ENCODE assay signal across 24 cellular contexts in the genomic region with DNA sequence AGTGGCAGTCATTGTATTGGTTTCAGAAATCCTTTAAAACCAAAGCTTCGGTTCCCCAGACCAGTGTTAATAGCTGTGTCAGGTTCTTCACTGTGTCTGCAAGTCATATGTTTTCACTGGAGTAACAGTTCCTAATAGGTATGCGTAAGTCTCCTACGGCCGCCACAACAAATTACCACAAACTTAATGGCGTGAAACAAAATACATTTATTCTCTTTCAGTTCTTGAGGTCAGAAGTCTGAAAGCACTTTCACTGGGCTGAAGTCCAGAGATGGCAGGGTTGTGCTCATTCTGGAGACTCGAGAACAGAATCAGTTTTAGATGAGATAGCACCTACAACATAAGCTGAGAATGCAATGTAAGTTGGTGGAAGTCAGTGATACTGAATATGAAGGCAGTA.
"Had no signal": no experiment of that assay in that cellular context is flagged by ENCODE, and none has a peak within 500 bp of the region (broad histone marks: within the 10 kb centered on the region; RNA-seq: fewer than 3 reads in every experiment).

No MANE protein-coding gene starts in this region.

- H3K27ac ChIP-seq: adrenal gland, body of pancreas, cardiac muscle cell, heart right ventricle, left lung, thyroid gland, upper lobe of right lung had no signal

- H3K4me3 Mint-ChIP-seq: activated naive CD8-positive, alpha-beta T cell; activated T-cell treated with anti-CD3 and anti-CD28 coated beads, Interleukin-2, amount 50 U/mL, for 4 hours; endodermal cell; mesothelial cell of epicardium; natural killer cell; WTC11 had no signal

- H3K27me3 ChIP-seq: adrenal gland, body of pancreas, cardiac muscle cell, left lung, thyroid gland, upper lobe of right lung had no signal

- H3K36me3 Mint-ChIP-seq: mesothelial cell of epicardium, natural killer cell, WTC11 had no signal

- DNase-seq: activated CD8-positive, alpha-beta memory T cell treated with anti-CD3 and anti-CD28 coated beads for 24 hours; activated CD8-positive, alpha-beta memory T cell treated with anti-CD3 and anti-CD28 coated beads, Interleukin-2, amount 50 U/mL, for 4 hours; activated naive CD4-positive, alpha-beta T cell; activated T-cell treated with anti-CD3 and anti-CD28 coated beads, Interleukin-2, amount 50 U/mL, for 4 hours; adrenal gland; body of pancreas; cortex of kidney; endodermal cell; heart right ventricle; islet precursor cell; left lung; natural killer cell; retina; stimulated activated CD4-positive, alpha-beta T cell treated with anti-CD3 and anti-CD28 coated beads, Interleukin-2, amount 100 ng/mL, for 48 hours; stimulated activated CD8-positive, alpha-beta memory T cell treated with anti-CD3 and anti-CD28 coated beads, Interleukin-4, amount 100 ng/mL, for 48 hours; stimulated activated naive CD8-positive, alpha-beta T cell treated with anti-CD3 and anti-CD28 coated beads, Interleukin-15, Interleukin-2, amounts not matched to agents 100 U/mL and 50 U/mL, for 24 hours; T1000; thyroid gland; upper lobe of right lung had no signal

- H3K4me1 ChIP-seq: adrenal gland, body of pancreas, heart right ventricle, left lung, thyroid gland, upper lobe of right lung had no signal

- H3K4me1 Mint-ChIP-seq: endodermal cell, mesothelial cell of epicardium, natural killer cell, WTC11 had no signal

- ATAC-seq: activated T-cell treated with anti-CD3 and anti-CD28 coated beads, Interleukin-2, amount 50 U/mL, for 4 hours; body of pancreas; heart right ventricle; left lung; natural killer cell; stimulated activated naive CD8-positive, alpha-beta T cell treated with anti-CD3 and anti-CD28 coated beads, Interleukin-15, Interleukin-2, amounts not matched to agents 100 U/mL and 50 U/mL, for 24 hours; upper lobe of right lung; WTC11 had no signal

- H3K9me3 ChIP-seq: body of pancreas, heart right ventricle, left lung, thyroid gland, upper lobe of right lung had no signal

- H3K27ac Mint-ChIP-seq: activated naive CD8-positive, alpha-beta T cell; activated T-helper 2 cell treated with anti-CD3 and anti-CD28 coated beads, Interferon-gamma antibody, Interleukin-2, Interleukin-4, amounts not matched to agents 10 μg/mL and 5 μg/mL and 100 μg/mL, durations not matched to agents 14 hours and 24 hours and 36 hours; endodermal cell; mesothelial cell of epicardium; natural killer cell; WTC11 had no signal

- H3K36me3 ChIP-seq: adrenal gland, cardiac muscle cell, heart right ventricle, left lung, thyroid gland, upper lobe of right lung had no signal

- H3K4me3 ChIP-seq: adrenal gland, body of pancreas, cardiac muscle cell, heart right ventricle, left lung, thyroid gland, upper lobe of right lung had no signal

- H3K9me3 Mint-ChIP-seq: activated T-cell treated with anti-CD3 and anti-CD28 coated beads, Interleukin-2, amount 50 U/mL, for 4 hours; activated T-helper 2 cell treated with anti-CD3 and anti-CD28 coated beads, Interferon-gamma antibody, Interleukin-2, Interleukin-4, amounts not matched to agents 10 μg/mL and 5 μg/mL and 100 μg/mL, durations not matched to agents 14 hours and 24 hours and 36 hours; endodermal cell; mesothelial cell of epicardium; WTC11 had no signal
